Comparison of ENCODE assay signal across 16 cellular contexts in the genomic region with DNA sequence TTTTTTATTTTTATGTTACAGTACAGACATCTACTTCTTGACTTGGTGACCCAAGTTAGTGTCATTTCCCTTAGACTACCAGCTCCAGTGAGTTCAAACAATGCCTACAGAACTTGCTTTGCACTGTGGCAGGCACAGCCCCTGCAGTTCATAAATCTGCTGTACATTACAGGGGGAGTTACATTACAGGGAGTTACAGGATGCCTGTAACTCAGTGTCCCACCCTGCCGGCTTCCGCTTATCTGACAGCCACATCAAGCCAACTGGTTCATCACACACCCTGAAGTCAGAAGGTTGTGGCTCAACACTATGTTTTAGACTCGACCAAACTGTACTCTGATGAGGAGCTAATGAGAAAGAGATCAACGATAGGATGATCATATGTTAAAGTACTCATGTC. TPM values are rescaled to one million over a fixed set of nuclear protein-coding genes. Genes with fewer than 3 reads are reported as not detected.
DNase-seq lines count a peak whose midpoint lies in the region; ATAC-seq lines count a peak whose summit lies in the region.
"Had no signal": no experiment of that assay in that cellular context is flagged by ENCODE, and none has a peak within 500 bp of the region (broad histone marks: within the 10 kb centered on the region; RNA-seq: fewer than 3 reads in every experiment).

No MANE protein-coding gene starts in this region.

- ATAC-seq in naive thymus-derived CD8-positive, alpha-beta T cell: peak; percentile 97
- ATAC-seq in GM19467 (IDR thresholded peaks at IDR 0.05; ENCODE audit: unreplicated experiment) (no peak), GM21576 (IDR thresholded peaks at IDR 0.05; ENCODE audit: unreplicated experiment) (no peak)
- ATAC-seq: HepG2 had no signal

- H3K36me3 Mint-ChIP-seq in T-helper 1 cell treated with Interleukin-12 subunit alpha and Interleukin-12 subunit beta and Interleukin-4 antibody, amounts not matched to agents 30 μg/mL and 1 μg/mL, for 36 hours (ENCODE audit: low read depth): peaks cover 2% of the 10 kb centered on the region
- H3K36me3 Mint-ChIP-seq in activated naive CD4-positive, alpha-beta T cell treated with anti-CD3 and anti-CD28 coated beads for 36 hours (ENCODE audit: low read depth): no peaks in the 10 kb centered on the region
- H3K36me3 Mint-ChIP-seq in activated T-helper 2 cell treated with anti-CD3 and anti-CD28 coated beads, Interferon-gamma antibody, Interleukin-2, Interleukin-4, amounts not matched to agents 10 μg/mL and 5 μg/mL and 100 μg/mL, durations not matched to agents 14 hours and 24 hours and 36 hours (ENCODE audit: low read depth): no peaks in the 10 kb centered on the region
- no peaks in the 10 kb centered on the region for H3K36me3 Mint-ChIP-seq in naive thymus-derived CD8-positive, alpha-beta T cell

- peak overlapping the region; percentile 58 for H3K27ac Mint-ChIP-seq in T-helper 1 cell treated with Interleukin-12 subunit alpha and Interleukin-12 subunit beta and Interleukin-4 antibody, amounts not matched to agents 30 μg/mL and 1 μg/mL, for 36 hours
- peak overlapping the region; percentile 3 for H3K27ac Mint-ChIP-seq in activated naive CD4-positive, alpha-beta T cell treated with anti-CD3 and anti-CD28 coated beads for 36 hours
- peak overlapping the region; percentile 3 for H3K27ac Mint-ChIP-seq in activated T-helper 2 cell treated with anti-CD3 and anti-CD28 coated beads, Interferon-gamma antibody, Interleukin-2, Interleukin-4, amounts not matched to agents 10 μg/mL and 5 μg/mL and 100 μg/mL, durations not matched to agents 14 hours and 24 hours and 36 hours
- H3K27ac Mint-ChIP-seq in naive thymus-derived CD8-positive, alpha-beta T cell: peak overlapping the region; percentile 13 to 93 (median 80)
- H3K27ac Mint-ChIP-seq: H9 had no signal

- H3K9me3 Mint-ChIP-seq in T-helper 1 cell treated with Interleukin-12 subunit alpha and Interleukin-12 subunit beta and Interleukin-4 antibody, amounts not matched to agents 30 μg/mL and 1 μg/mL, for 36 hours: no peaks in the 10 kb centered on the region
- no peaks in the 10 kb centered on the region for H3K9me3 Mint-ChIP-seq in activated naive CD4-positive, alpha-beta T cell treated with anti-CD3 and anti-CD28 coated beads for 36 hours
- H3K9me3 Mint-ChIP-seq in activated T-helper 2 cell treated with anti-CD3 and anti-CD28 coated beads, Interferon-gamma antibody, Interleukin-2, Interleukin-4, amounts not matched to agents 10 μg/mL and 5 μg/mL and 100 μg/mL, durations not matched to agents 14 hours and 24 hours and 36 hours: no peaks in the 10 kb centered on the region
- H3K9me3 Mint-ChIP-seq in naive thymus-derived CD8-positive, alpha-beta T cell: no peaks in the 10 kb centered on the region

- intact Hi-C loops in activated naive CD4-positive, alpha-beta T cell treated with anti-CD3 and anti-CD28 coated beads for 36 hours (cut with micrococcal nuclease): loop anchor here (5.0 to 10.0 kb wide), 3 partner anchors 65 to 493 kb away; a partner anchor contains a TSS
- intact Hi-C loops in activated T-helper 2 cell treated with anti-CD3 and anti-CD28 coated beads, Interferon-gamma antibody, Interleukin-2, Interleukin-4, amounts not matched to agents 10 μg/mL and 5 μg/mL and 100 μg/mL, durations not matched to agents 14 hours and 24 hours and 36 hours (cut with micrococcal nuclease): loop anchor here (10.0 kb wide), 2 partner anchors 177 to 227 kb away; no protein-coding TSS in a partner anchor

- H3K27me3 Mint-ChIP-seq in T-helper 1 cell treated with Interleukin-12 subunit alpha and Interleukin-12 subunit beta and Interleukin-4 antibody, amounts not matched to agents 30 μg/mL and 1 μg/mL, for 36 hours (ENCODE audit: low read depth): peaks cover 9% of the 10 kb centered on the region
- no peaks in the 10 kb centered on the region for H3K27me3 Mint-ChIP-seq in activated naive CD4-positive, alpha-beta T cell treated with anti-CD3 and anti-CD28 coated beads for 36 hours (ENCODE audit: low read depth)
- peaks cover 9% of the 10 kb centered on the region for H3K27me3 Mint-ChIP-seq in activated T-helper 2 cell treated with anti-CD3 and anti-CD28 coated beads, Interferon-gamma antibody, Interleukin-2, Interleukin-4, amounts not matched to agents 10 μg/mL and 5 μg/mL and 100 μg/mL, durations not matched to agents 14 hours and 24 hours and 36 hours (ENCODE audit: low read depth)
- H3K27me3 Mint-ChIP-seq in naive thymus-derived CD8-positive, alpha-beta T cell: peaks cover 0 to 12% (median 0%) of the 10 kb centered on the region in 5 donors

- no peak overlapping the region for H3K4me3 Mint-ChIP-seq in T-helper 1 cell treated with Interleukin-12 subunit alpha and Interleukin-12 subunit beta and Interleukin-4 antibody, amounts not matched to agents 30 μg/mL and 1 μg/mL, for 36 hours
- H3K4me3 Mint-ChIP-seq in activated naive CD4-positive, alpha-beta T cell treated with anti-CD3 and anti-CD28 coated beads for 36 hours: no peak overlapping the region
- no peak overlapping the region for H3K4me3 Mint-ChIP-seq in activated T-helper 2 cell treated with anti-CD3 and anti-CD28 coated beads, Interferon-gamma antibody, Interleukin-2, Interleukin-4, amounts not matched to agents 10 μg/mL and 5 μg/mL and 100 μg/mL, durations not matched to agents 14 hours and 24 hours and 36 hours (ENCODE audit: low read depth)
- peak overlapping the region; percentile 23 to 74 (median 59) for H3K4me3 Mint-ChIP-seq in naive thymus-derived CD8-positive, alpha-beta T cell
- H3K4me3 Mint-ChIP-seq: H9 had no signal

- CTCF ChIA-PET in activated naive CD4-positive, alpha-beta T cell treated with anti-CD3 and anti-CD28 coated beads for 36 hours (lab: Charles Lee): no interaction called here

- peaks cover 19% of the 10 kb centered on the region for H3K4me1 Mint-ChIP-seq in T-helper 1 cell treated with Interleukin-12 subunit alpha and Interleukin-12 subunit beta and Interleukin-4 antibody, amounts not matched to agents 30 μg/mL and 1 μg/mL, for 36 hours (ENCODE audit: low read depth)
- peaks cover 34% of the 10 kb centered on the region for H3K4me1 Mint-ChIP-seq in activated naive CD4-positive, alpha-beta T cell treated with anti-CD3 and anti-CD28 coated beads for 36 hours (ENCODE audit: low read depth)
- H3K4me1 Mint-ChIP-seq in activated T-helper 2 cell treated with anti-CD3 and anti-CD28 coated beads, Interferon-gamma antibody, Interleukin-2, Interleukin-4, amounts not matched to agents 10 μg/mL and 5 μg/mL and 100 μg/mL, durations not matched to agents 14 hours and 24 hours and 36 hours (ENCODE audit: low read depth): peaks cover 26% of the 10 kb centered on the region
- peaks cover 23 to 38% (median 34%) of the 10 kb centered on the region in 4 donors for H3K4me1 Mint-ChIP-seq in naive thymus-derived CD8-positive, alpha-beta T cell

- DNase-seq in T-helper 1 cell: no peak
- DNase-seq in activated naive CD4-positive, alpha-beta T cell treated with anti-CD3 and anti-CD28 coated beads for 36 hours: peak; percentile 43
- no peak for DNase-seq in activated naive CD4-positive, alpha-beta T cell treated with anti-CD3 and anti-CD28 coated beads, Interleukin-2, amount 50 U/mL, for 16 hours
- DNase-seq in activated T-helper 2 cell treated with anti-CD3 and anti-CD28 coated beads, Interferon-gamma antibody, Interleukin-2, Interleukin-4, amounts not matched to agents 10 μg/mL and 5 μg/mL and 100 μg/mL, durations not matched to agents 14 hours and 24 hours and 36 hours (ENCODE audit: low spot score): no peak
- DNase-seq in naive thymus-derived CD8-positive, alpha-beta T cell: peak; percentile 14 to 74 (median 40)
- DNase-seq: H9, Kasumi-1, NCI-H1105 treated with DMSO at 0.1 percent for 48 hours, NCI-H187 treated with DMSO at 0.1 percent for 48 hours, NCI-H446, NCI-H748 treated with DMSO at 0.1 percent for 48 hours, PC-9 had no signal

- POLR2A ChIA-PET in naive thymus-derived CD8-positive, alpha-beta T cell (lab: Charles Lee): no interaction called here

RNA-seq across cellular contexts. Expression of a gene that starts 7.8 kb away (rescaled TPM):
- total RNA-seq in activated naive CD4-positive, alpha-beta T cell treated with anti-CD3 and anti-CD28 coated beads for 36 hours: 1 to 10 TPM; 5.8 to 5.9 TPM
- 4.2 and 5.6 TPM in 2 replicates for total RNA-seq in activated T-helper 2 cell treated with anti-CD3 and anti-CD28 coated beads, Interferon-gamma antibody, Interleukin-2, Interleukin-4, amounts not matched to agents 10 μg/mL and 5 μg/mL and 100 μg/mL, durations not matched to agents 14 hours and 24 hours and 36 hours
- total RNA-seq in naive thymus-derived CD8-positive, alpha-beta T cell: 1 to 10 TPM; 4.1 to 5.1 TPM
- polyA plus RNA-seq in naive thymus-derived CD8-positive, alpha-beta T cell: 1 to 10 TPM; 2.0 to 9.0 (median 2.6) TPM

Comparison
In these comparisons a context has a peak if more than half of its experiments do, and no peak if none do; other contexts are left out.
1. DNase-seq: peak in activated naive CD4-positive, alpha-beta T cell treated with anti-CD3 and anti-CD28 coated beads for 36 hours (single experiment) and naive thymus-derived CD8-positive, alpha-beta T cell (10 of 10); none in T-helper 1 cell (0 of 5), activated naive CD4-positive, alpha-beta T cell treated with anti-CD3 and anti-CD28 coated beads, Interleukin-2, amount 50 U/mL, for 16 hours (single experiment) and activated T-helper 2 cell treated with anti-CD3 and anti-CD28 coated beads, Interferon-gamma antibody, Interleukin-2, Interleukin-4, amounts not matched to agents 10 μg/mL and 5 μg/mL and 100 μg/mL, durations not matched to agents 14 hours and 24 hours and 36 hours (single experiment).
2. H3K27ac Mint-ChIP-seq: peak in every context shown above with its lines; median percentile 80 in naive thymus-derived CD8-positive, alpha-beta T cell; 58 in T-helper 1 cell treated with Interleukin-12 subunit alpha and Interleukin-12 subunit beta and Interleukin-4 antibody, amounts not matched to agents 30 μg/mL and 1 μg/mL, for 36 hours; 3 in activated naive CD4-positive, alpha-beta T cell treated with anti-CD3 and anti-CD28 coated beads for 36 hours; 3 in activated T-helper 2 cell treated with anti-CD3 and anti-CD28 coated beads, Interferon-gamma antibody, Interleukin-2, Interleukin-4, amounts not matched to agents 10 μg/mL and 5 μg/mL and 100 μg/mL, durations not matched to agents 14 hours and 24 hours and 36 hours.
3. H3K4me3 Mint-ChIP-seq: peak in naive thymus-derived CD8-positive, alpha-beta T cell (10 of 10); none in T-helper 1 cell treated with Interleukin-12 subunit alpha and Interleukin-12 subunit beta and Interleukin-4 antibody, amounts not matched to agents 30 μg/mL and 1 μg/mL, for 36 hours (single experiment), activated naive CD4-positive, alpha-beta T cell treated with anti-CD3 and anti-CD28 coated beads for 36 hours (single experiment) and activated T-helper 2 cell treated with anti-CD3 and anti-CD28 coated beads, Interferon-gamma antibody, Interleukin-2, Interleukin-4, amounts not matched to agents 10 μg/mL and 5 μg/mL and 100 μg/mL, durations not matched to agents 14 hours and 24 hours and 36 hours (single experiment).
4. ATAC-seq: peak in naive thymus-derived CD8-positive, alpha-beta T cell (2 of 2); none in GM19467 (single experiment) and GM21576 (single experiment).